8 cellular contexts compared by ENCODE assay signal in the genomic region with DNA sequence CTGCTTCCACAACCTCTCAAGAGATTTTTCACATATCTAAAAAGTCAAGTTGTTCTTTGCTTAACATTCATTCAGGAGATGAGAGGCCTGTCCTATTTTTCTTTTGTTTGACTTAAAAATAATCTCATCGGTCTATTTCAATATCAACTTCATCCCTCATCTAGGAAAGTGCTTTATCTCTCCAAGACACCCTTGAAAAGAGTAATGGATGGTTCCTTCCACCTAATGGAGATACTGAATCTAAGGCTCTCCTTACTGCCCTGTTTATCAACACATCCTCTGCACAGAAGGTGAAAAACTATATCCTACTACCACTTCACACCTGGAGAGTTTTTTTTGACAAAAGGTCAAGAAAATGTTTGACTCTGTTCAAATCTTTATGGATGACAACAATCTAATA. TPM values are rescaled to one million over a fixed set of nuclear protein-coding genes. Genes with fewer than 3 reads are reported as not detected.
DNase-seq lines count a peak whose midpoint lies in the region; FAIRE-seq and TF ChIP-seq lines count a peak whose summit lies in the region.

No MANE protein-coding gene starts in this region.

- FAIRE-seq in bronchial epithelial cell (lab: Jason Lieb, UNC), result no peak

- H3K27ac ChIP-seq in BLaER1 (peak overlapping the region; percentile 99), muscle layer of duodenum (ENCODE audit: low read length) (peak overlapping the region; percentile 99)

- peak overlapping the region; percentile 95 for H3K4me3 ChIP-seq in BLaER1
- H3K4me3 ChIP-seq in bronchial epithelial cell (ENCODE audit: low read depth, low read length), result peak overlapping the region; percentile 92
- peak overlapping the region; percentile 82 to 99 for H3K4me3 ChIP-seq in muscle layer of duodenum (ENCODE audit: low read depth in 1 of 2, low read length in 2 of 2)

- TF ChIP-seq CTCF in bronchial epithelial cell (IDR thresholded peaks at IDR 0.05; ENCODE audit: insufficient read depth, low read length, severe bottlenecking), result no peak

- H3K4me2 ChIP-seq in BLaER1, result peak overlapping the region; percentile 84

- peaks cover 38% of the 10 kb centered on the region for H3K4me1 ChIP-seq in BLaER1
- peaks cover 16 to 31% of the 10 kb centered on the region in 2 donors for H3K4me1 ChIP-seq in muscle layer of duodenum (ENCODE audit: control insufficient read depth in 1 of 2, insufficient read depth in 2 of 2, low read length in 2 of 2)

- H3K9me3 ChIP-seq in BLaER1 (peaks cover 30% of the 10 kb centered on the region), muscle layer of duodenum (ENCODE audit: control insufficient read depth in 1 of 2, low read length in 2 of 2) (no peaks in the 10 kb centered on the region)

- peak; percentile 33 to 34 for DNase-seq in Kasumi-1 (lab: John Stamatoyannopoulos, UW)
- no peak for DNase-seq in bronchial epithelial cell (ENCODE audit: low read depth)
- no peak for DNase-seq in SKM-1 treated with dmso at 0.1 percent for 144 hours (lab: John Stamatoyannopoulos, UW; ENCODE audit: unreplicated experiment)
- no peak for DNase-seq in islet precursor cell
- no peak for DNase-seq in ACHN
- DNase-seq in stimulated activated CD4-positive, alpha-beta T cell treated with anti-CD3 and anti-CD28 coated beads, Interleukin-15, amount 100 ng/mL, for 24 hours, result no peak

- H3K27me3 ChIP-seq in BLaER1 (no peaks in the 10 kb centered on the region), bronchial epithelial cell (ENCODE audit: control insufficient read depth, insufficient read depth, low read length) (no peaks in the 10 kb centered on the region), muscle layer of duodenum (ENCODE audit: low read depth, low read length) (no peaks in the 10 kb centered on the region)

- H4K20me1 ChIP-seq in BLaER1, result peaks cover 60% of the 10 kb centered on the region

- in situ Hi-C loops in ACHN (cut with HindIII; ENCODE audit: low pct_ligation_motif_present, low pct_unique_long_range_greater_than_20kb, low sequenced_read_pairs), result no loop called here

- peaks cover 30% of the 10 kb centered on the region for H3K36me3 ChIP-seq in BLaER1
- H3K36me3 ChIP-seq in bronchial epithelial cell (ENCODE audit: control insufficient read depth, insufficient read depth, low read length), result peaks cover 4% of the 10 kb centered on the region
- H3K36me3 ChIP-seq in muscle layer of duodenum (ENCODE audit: control insufficient read depth in 1 of 2, insufficient read depth in 2 of 2, low read length in 2 of 2), result peaks cover 0 to 32% of the 10 kb centered on the region in 2 donors

- peak overlapping the region; percentile 99 for H3K9ac ChIP-seq in BLaER1

RNA-seq across cellular contexts. Expression of a gene that starts 2.4 kb away (rescaled TPM):
- 64.5 and 68.5 TPM in 2 replicates for total RNA-seq in bronchial epithelial cell

RNA-seq across cellular contexts. Expression of a gene that starts 49.5 kb away (rescaled TPM):
- total RNA-seq in bronchial epithelial cell, result 30.5 and 34.3 TPM in 2 replicates

Comparison
In these comparisons a context has a peak if more than half of its experiments do, and no peak if none do; other contexts are left out.
1. DNase-seq: peak in Kasumi-1 (2 of 2); none in bronchial epithelial cell (single experiment), SKM-1 treated with dmso at 0.1 percent for 144 hours (single experiment), islet precursor cell (single experiment), ACHN (single experiment) and stimulated activated CD4-positive, alpha-beta T cell treated with anti-CD3 and anti-CD28 coated beads, Interleukin-15, amount 100 ng/mL, for 24 hours (single experiment).
2. Peak in every context shown above with its lines, with median percentiles within 50 percentile points of each other: H3K4me3 ChIP-seq.